In genomic region chr2:70608373-70608772, GRCh38 we compare ENCODE assay signal across 19 cellular contexts. TPM values are rescaled to one million over a fixed set of nuclear protein-coding genes. Genes with fewer than 3 reads are reported as not detected.
"Had no signal": no experiment of that assay in that cellular context is flagged by ENCODE, and none has a peak within 500 bp of the region (broad histone marks: within the 10 kb centered on the region; RNA-seq: fewer than 3 reads in every experiment).

No MANE protein-coding gene starts in this region.

- H3K9me3 ChIP-seq: colonic mucosa, psoas muscle, sigmoid colon had no signal

- ATAC-seq: activated CD4-positive, CD25-positive, alpha-beta regulatory T cell treated with anti-CD3 and anti-CD28 coated beads, Interleukin-2, amount 50 U/mL, for 24 hours; activated CD8-positive, alpha-beta memory T cell treated with anti-CD3 and anti-CD28 coated beads, Interleukin-2, amount 10 ng/mL, durations not matched to agents 7 days and 5 days; natural killer cell treated with Interleukin-12 subunit alpha and Interleukin-12 subunit beta and Interleukin-15 and Interleukin-18, amount 100 ng/mL, for 72 hours; psoas muscle had no signal

- H3K27ac ChIP-seq: cardiac muscle cell, colonic mucosa, psoas muscle, sigmoid colon had no signal

- DNase-seq: activated CD4-positive, alpha-beta T cell treated with anti-CD3 and anti-CD28 coated beads, Interleukin-2, amount 50 U/mL, for 48 hours; activated CD8-positive, alpha-beta memory T cell treated with anti-CD3 and anti-CD28 coated beads, Interleukin-2, amount 10 ng/mL, durations not matched to agents 7 days and 5 days; activated effector memory CD4-positive, alpha-beta T cell treated with anti-CD3 and anti-CD28 coated beads, Interleukin-2, amount 50 U/mL, for 16 hours; activated naive CD8-positive, alpha-beta T cell treated with anti-CD3 and anti-CD28 coated beads for 36 hours; activated T-cell treated with anti-CD3 and anti-CD28 coated beads, Interleukin-2, amount 50 U/mL, for 24 hours; anterior cingulate cortex; colonic mucosa; hippocampal formation; nucleus accumbens; psoas muscle; sigmoid colon; stimulated activated CD4-positive, alpha-beta T cell treated with anti-CD3 and anti-CD28 coated beads, Interleukin-12 subunit alpha, Interleukin-12 subunit beta, amount 100 ng/mL, for 4 hours; stimulated activated naive CD4-positive, alpha-beta T cell; T-helper 2 cell; trophoblast cell had no signal

- H3K4me3 ChIP-seq: cardiac muscle cell, colonic mucosa, psoas muscle, sigmoid colon had no signal

- H3K36me3 ChIP-seq: cardiac muscle cell, colonic mucosa, sigmoid colon had no signal

- H3K4me1 ChIP-seq: colonic mucosa, psoas muscle, sigmoid colon had no signal

- H3K27me3 ChIP-seq: cardiac muscle cell, colonic mucosa, sigmoid colon had no signal

RNA-seq across cellular contexts. Expression of gene TGFA, which starts 54.7 kb away (rescaled TPM):
- total RNA-seq: activated CD8-positive, alpha-beta memory T cell treated with anti-CD3 and anti-CD28 coated beads, Interleukin-2, amount 10 ng/mL, durations not matched to agents 7 days and 5 days; fibroblast of lung had no signal
- polyA plus RNA-seq: cardiac muscle cell had no signal
